Comparison of ENCODE assay signal across 23 cellular contexts in the genomic region with DNA sequence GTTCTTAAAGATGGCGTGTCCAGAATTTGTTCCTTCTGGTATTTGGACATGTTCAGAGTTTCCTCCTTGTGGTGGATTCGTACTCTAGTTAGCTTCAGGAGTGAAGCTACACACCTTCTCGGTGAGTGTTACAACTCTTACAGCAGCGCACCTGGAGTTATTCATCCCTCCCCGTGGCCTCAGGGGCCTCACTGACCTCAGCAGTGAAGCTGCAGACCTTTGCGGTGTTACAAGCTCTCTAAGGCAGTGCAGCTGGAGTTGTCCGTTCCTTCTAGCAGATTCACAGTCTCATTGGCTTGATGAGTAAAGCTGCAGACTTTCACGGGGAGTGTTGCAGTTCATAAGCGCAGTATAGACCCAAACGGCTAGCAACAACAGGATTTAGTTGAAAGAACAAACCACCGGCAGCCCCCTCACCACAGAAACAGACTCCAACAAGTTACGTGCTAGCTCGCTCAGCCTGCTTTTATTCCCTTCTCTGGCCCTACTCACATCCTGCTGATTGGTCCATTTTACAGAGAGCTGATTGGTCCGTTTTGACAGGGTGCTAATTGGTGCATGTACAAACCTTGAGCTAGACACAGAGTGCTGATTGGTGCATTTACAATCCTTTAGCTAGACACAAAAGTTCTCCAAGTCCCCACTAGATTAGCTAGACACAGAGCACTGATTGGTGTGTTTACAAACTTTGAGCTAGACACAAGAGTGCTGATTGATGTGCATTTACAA.
"Had no signal": no experiment of that assay in that cellular context is flagged by ENCODE, and none has a peak within 500 bp of the region (broad histone marks: within the 10 kb centered on the region; RNA-seq: fewer than 3 reads in every experiment).

No MANE protein-coding gene starts in this region.

- DNase-seq: dorsolateral prefrontal cortex; effector CD4-positive, alpha-beta T cell; hypothalamus; left ventricle myocardium superior; lower lobe of right lung; naive thymus-derived CD8-positive, alpha-beta T cell; nephron progenitor cell; occipital lobe; ovary; posterior cingulate gyrus; psoas muscle; right cardiac atrium; small intestine; stimulated activated CD4-positive, alpha-beta T cell treated with anti-CD3 and anti-CD28 coated beads, Interleukin-1b, Interleukin-23, amount 100 ng/mL, for 48 hours; stimulated activated CD4-positive, alpha-beta T cell treated with anti-CD3 and anti-CD28 coated beads, Interleukin-4, amount 100 ng/mL, for 1 hour; stimulated activated CD8-positive, alpha-beta memory T cell treated with anti-CD3 and anti-CD28 coated beads, Interleukin-4, amount 100 ng/mL, for 48 hours; stimulated activated naive CD4-positive, alpha-beta T cell; stimulated activated naive CD8-positive, alpha-beta T cell treated with anti-CD3 and anti-CD28 coated beads, Interleukin-15, amount 100 ng/mL, for 72 hours; thyroid gland had no signal

- ATAC-seq: left ventricle myocardium superior; lower lobe of right lung; naive thymus-derived CD8-positive, alpha-beta T cell; psoas muscle; right cardiac atrium; stimulated activated naive CD8-positive, alpha-beta T cell treated with anti-CD3 and anti-CD28 coated beads, Interleukin-15, amount 100 ng/mL, for 72 hours had no signal

- H3K36me3 ChIP-seq: lower lobe of right lung, ovary, suprapubic skin, thyroid gland had no signal

- H3K27me3 ChIP-seq: dorsolateral prefrontal cortex, ovary, suprapubic skin, thyroid gland had no signal

- H3K9me3 ChIP-seq: lower lobe of right lung, ovary, psoas muscle, suprapubic skin, thyroid gland had no signal

- H3K27ac ChIP-seq: dorsolateral prefrontal cortex, lower lobe of right lung, ovary, psoas muscle, suprapubic skin, thyroid gland had no signal

- FAIRE-seq: colon, frontal cortex, keratinocyte, small intestine had no signal

- H3K4me3 ChIP-seq: dorsolateral prefrontal cortex, lower lobe of right lung, ovary, psoas muscle, suprapubic skin, thyroid gland had no signal

- H3K4me1 ChIP-seq: psoas muscle had no signal
